In genomic region chr10:42769173-42769572, GRCh38 we compare ENCODE assay signal across 2 cellular contexts.
TF ChIP-seq lines count a peak whose summit lies in the region.

No MANE protein-coding gene starts in this region.

TF ChIP-seq in SK-N-SH treated with all-trans-retinoic acid at 6 μM for 48 hours, 23 proteins besides CTCF, POLR2A, EP300 and RAD21 (continued from another document):
- TF ChIP-seq SNAI2 (CRISPR knock-in tag; IDR thresholded peaks at IDR 0.05) (no peak), ZNF565 (CRISPR knock-in tag; conservative IDR thresholded peaks at IDR 0.05; ENCODE audit: low read depth) (no peak), GLIS3 (CRISPR knock-in tag; IDR thresholded peaks at IDR 0.05) (no peak), ZC3H10 (CRISPR knock-in tag; IDR thresholded peaks at IDR 0.05) (no peak), CSRNP3 (CRISPR knock-in tag; IDR thresholded peaks at IDR 0.05) (no peak), ARNTL (CRISPR knock-in tag; IDR thresholded peaks at IDR 0.05; ENCODE audit: borderline replicate concordance, low read depth) (no peak), TOX (CRISPR knock-in tag; IDR thresholded peaks at IDR 0.05; ENCODE audit: borderline replicate concordance) (no peak), POU6F1 (CRISPR knock-in tag; IDR thresholded peaks at IDR 0.05; ENCODE audit: borderline replicate concordance, low read depth) (no peak), PATZ1 (CRISPR knock-in tag; IDR thresholded peaks at IDR 0.05; ENCODE audit: borderline replicate concordance) (no peak), RARB (CRISPR knock-in tag; IDR thresholded peaks at IDR 0.05) (no peak), TSHZ2 (CRISPR knock-in tag; IDR thresholded peaks at IDR 0.05) (no peak), ZNF70 (CRISPR knock-in tag; IDR thresholded peaks at IDR 0.05) (no peak)
TF ChIP-seq in SK-N-SH treated with all-trans-retinoic acid at 6 μM for 48 hours: peak in this region for 0.

TF ChIP-seq in HCT116, 20 proteins besides CTCF, POLR2A, EP300 and RAD21 (continued from another document):
- TF ChIP-seq ELF1 (IDR thresholded peaks at IDR 0.05; ENCODE audit: borderline replicate concordance, low read depth) = no peak
- TF ChIP-seq TCF7L2 (IDR thresholded peaks at IDR 0.05; ENCODE audit: borderline replicate concordance, extremely low read depth, insufficient read depth, insufficient read length) = no peak
- TF ChIP-seq CEBPB (IDR thresholded peaks at IDR 0.05; ENCODE audit: low read depth) = no peak
- TF ChIP-seq POLR2AphosphoS5 (IDR thresholded peaks at IDR 0.05; ENCODE audit: low read depth, low read length) = no peak
- TF ChIP-seq JUND (IDR thresholded peaks at IDR 0.05) = no peak
- no peak for TF ChIP-seq YY1 (IDR thresholded peaks at IDR 0.05; ENCODE audit: extremely low read depth, insufficient replicate concordance, low read depth, low read length)
- TF ChIP-seq ATF3 (IDR thresholded peaks at IDR 0.05) = no peak
- no peak for TF ChIP-seq CBX3 (IDR thresholded peaks at IDR 0.05; ENCODE audit: low read depth)
- no peak for TF ChIP-seq EGR1 (IDR thresholded peaks at IDR 0.05; ENCODE audit: low read depth)
- no peak for TF ChIP-seq ZNF274 (IDR thresholded peaks at IDR 0.05; ENCODE audit: low read depth, low read length)
- TF ChIP-seq EZH2 (IDR thresholded peaks at IDR 0.05) = no peak
- no peak for TF ChIP-seq ZBTB33 (IDR thresholded peaks at IDR 0.05; ENCODE audit: extremely low read depth, insufficient replicate concordance, low read length)
- TF ChIP-seq SIN3A (IDR thresholded peaks at IDR 0.05; ENCODE audit: low read depth) = no peak
